ENCODE assay signal across 18 cellular contexts in the genomic region with DNA sequence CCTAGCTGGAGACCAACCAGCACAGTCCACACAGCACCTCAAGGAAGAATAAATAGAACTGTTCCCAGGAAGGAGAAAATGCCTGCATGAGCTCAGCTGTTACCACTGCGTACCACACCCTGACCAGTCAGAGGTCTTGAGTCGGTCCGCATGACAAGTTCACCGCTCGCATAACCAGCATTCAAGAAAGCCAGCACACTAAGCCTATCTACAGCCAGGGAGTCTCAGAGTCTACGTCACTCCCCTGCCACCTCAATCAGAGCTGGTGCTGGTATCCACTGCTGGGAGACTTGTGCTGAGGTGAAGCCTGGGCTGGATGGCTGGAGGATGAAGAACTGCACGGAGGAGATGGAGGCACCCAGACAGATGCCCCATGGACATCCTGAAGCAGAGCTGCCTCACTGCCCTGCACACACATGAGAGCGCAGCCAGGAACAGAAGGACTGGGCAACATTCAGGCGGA. TPM values are rescaled to one million over a fixed set of nuclear protein-coding genes. Genes with fewer than 3 reads are reported as not detected.
DNase-seq lines count a peak whose midpoint lies in the region; ATAC-seq and TF ChIP-seq lines count a peak whose summit lies in the region.
"Had no signal": no experiment of that assay in that cellular context is flagged by ENCODE, and none has a peak within 500 bp of the region (broad histone marks: within the 10 kb centered on the region; RNA-seq: fewer than 3 reads in every experiment).

No MANE protein-coding gene starts in this region.

- no peaks in the 10 kb centered on the region for H3K36me3 ChIP-seq in aorta (ENCODE audit: control insufficient read depth in 1 of 2, insufficient read depth in 2 of 2, low read length in 1 of 2)
- H3K36me3 ChIP-seq: spleen had no signal

- no peak overlapping the region for H3K4me3 ChIP-seq in foreskin fibroblast (ENCODE audit: low read depth in 1 of 2, low read length in 2 of 2)
- H3K4me3 ChIP-seq in aorta (ENCODE audit: low read length in 2 of 2) = no peak overlapping the region
- H3K4me3 ChIP-seq: GM12878, spleen had no signal

- H3K27me3 ChIP-seq in aorta (ENCODE audit: control insufficient read depth in 1 of 2, insufficient read depth in 2 of 2, low read length in 1 of 2) = no peaks in the 10 kb centered on the region
- H3K27me3 ChIP-seq: spleen had no signal

- no peak for TF ChIP-seq CTCF in foreskin fibroblast (IDR thresholded peaks at IDR 0.05; ENCODE audit: low read depth, low read length)

- intact Hi-C loops in Right ventricle myocardium inferior (cut with DNase I) (loop anchor here (2.0 kb wide), 1 partner anchor 134 kb away; no protein-coding TSS in a partner anchor), cardiac septum (cut with DNase I) (loop anchor here (5.0 kb wide), 1 partner anchor 130 kb away; no protein-coding TSS in a partner anchor), aorta (cut with DNase I) (no loop called here)

- WGBS in aorta, 2 donors = 54 to 57% methylated on average over 9 of the region's 9 CpGs

- H3K27ac ChIP-seq in aorta (ENCODE audit: low read depth in 1 of 2, low read length in 2 of 2) = peak overlapping the region in 1 of 2 donors; percentile 46
- H3K27ac ChIP-seq: 22Rv1, spleen had no signal

- H3K9me3 ChIP-seq in aorta (ENCODE audit: control insufficient read depth, low read length) = no peaks in the 10 kb centered on the region
- H3K9me3 ChIP-seq: spleen had no signal

- peak; percentile 20 for ATAC-seq in Right ventricle myocardium inferior
- peak; percentile 19 for ATAC-seq in aorta (ENCODE audit: low FRiP score)
- ATAC-seq in HG03097 (IDR thresholded peaks at IDR 0.05; ENCODE audit: low FRiP score, unreplicated experiment) = no peak
- ATAC-seq in HG03175 (IDR thresholded peaks at IDR 0.05; ENCODE audit: unreplicated experiment) = no peak

- DNase-seq in Right ventricle myocardium inferior (ENCODE audit: missing footprints) (peak; percentile 47), cardiac septum (ENCODE audit: low spot score) (no peak), foreskin fibroblast (peak; percentile 0 to 30), myocyte (ENCODE audit: low read depth) (peak; percentile 93), aorta (peak in 1 of 2 donors; percentile 71), ecto neural progenitor cell (ENCODE audit: low spot score) (no peak)
- DNase-seq: activated B cell treated with CpG ODN at 0.5 μM for 24 hours; activated CD8-positive, alpha-beta memory T cell treated with anti-CD3 and anti-CD28 coated beads, Interleukin-2, amount 50 U/mL, for 4 hours; CD4-positive, alpha-beta T cell; NCI-H1930; NCI-H748 treated with DMSO at 0.1 percent for 48 hours; occipital lobe; spleen had no signal

- peaks cover 0 to 2% of the 10 kb centered on the region in 2 donors for H3K4me1 ChIP-seq in aorta (ENCODE audit: control insufficient read depth in 1 of 2, insufficient read depth in 2 of 2, low read length in 2 of 2)
- H3K4me1 ChIP-seq: spleen had no signal

RNA-seq across cellular contexts. Expression of a gene that starts 19.6 kb away (rescaled TPM):
- total RNA-seq in Right ventricle myocardium inferior (39.6 TPM), cardiac septum (14.2 TPM), myocyte (38.1 and 60.1 TPM in 2 replicates), aorta (10 to 100 TPM; 33.6 to 79.0 TPM)
- 42.5 TPM for polyA plus RNA-seq in myocyte (2012)
- 100 to 1,000 TPM; 100 to 311 TPM for polyA plus RNA-seq in aorta
- total RNA-seq: activated B cell treated with CpG ODN at 0.5 μM for 24 hours had no signal

RNA-seq across cellular contexts. Expression of a gene that starts 20.9 kb away (rescaled TPM):
- total RNA-seq in Right ventricle myocardium inferior (29.7 TPM), cardiac septum (8.5 TPM), myocyte (33.3 and 49.4 TPM in 2 replicates), aorta (10 to 100 TPM; 44.7 to 46.8 TPM)
- polyA plus RNA-seq in myocyte (2012) = 64.5 TPM
- 100 to 1,000 TPM in 1 of 2 donors, 10 to 100 TPM in 1; 60.7 to 121 TPM for polyA plus RNA-seq in aorta
- total RNA-seq: activated B cell treated with CpG ODN at 0.5 μM for 24 hours; activated naive CD4-positive, alpha-beta T cell treated with anti-CD3 and anti-CD28 coated beads, Interleukin-2, amount 50 U/mL, for 72 hours had no signal

Comparison
In these comparisons a context has a peak if more than half of its experiments do, and no peak if none do; other contexts are left out.
1. DNase-seq: peak in Right ventricle myocardium inferior (single experiment), foreskin fibroblast (2 of 2) and myocyte (single experiment); none in cardiac septum (single experiment) and ecto neural progenitor cell (single experiment).
2. ATAC-seq: peak in Right ventricle myocardium inferior (single experiment) and aorta (single experiment); none in HG03097 (single experiment) and HG03175 (single experiment).
3. intact Hi-C loops: an anchor here in Right ventricle myocardium inferior (2.0 kb wide) and cardiac septum (5.0 kb wide); none called in aorta.